1 cellular context compared by ENCODE assay signal in the genomic region with DNA sequence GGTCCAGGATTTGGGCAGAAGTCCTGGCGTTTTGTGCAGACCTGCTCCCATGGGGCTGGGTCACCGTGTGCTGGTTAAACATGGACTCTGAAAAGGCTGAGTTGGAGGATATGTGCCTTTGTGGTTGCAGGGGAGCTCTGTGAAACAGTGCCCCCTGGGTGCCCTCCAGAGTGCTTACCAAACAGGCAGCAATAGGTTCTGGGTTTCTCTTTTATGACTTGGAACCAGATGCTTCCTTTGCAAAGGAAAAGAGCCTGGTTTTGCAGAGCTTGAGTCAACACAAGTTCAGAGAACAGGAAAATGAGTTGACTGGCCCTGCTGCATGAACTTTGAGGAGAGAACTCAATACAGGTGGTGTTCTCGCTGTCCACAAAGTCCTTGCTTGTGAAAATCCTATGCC.
TF ChIP-seq lines count a peak whose summit lies in the region.

No MANE protein-coding gene starts in this region.

TF ChIP-seq in GM12878, 131 proteins besides CTCF, POLR2A, EP300 and RAD21:
- TF ChIP-seq SMAD1 (IDR thresholded peaks at IDR 0.05; ENCODE audit: low read depth, partially characterized antibody), result no peak
- TF ChIP-seq CBFB (IDR thresholded peaks at IDR 0.05; ENCODE audit: low read depth), result no peak
- TF ChIP-seq SREBF2 (IDR thresholded peaks at IDR 0.05; ENCODE audit: low read length), result no peak
- TF ChIP-seq ZNF24 (IDR thresholded peaks at IDR 0.05), result no peak
- TF ChIP-seq, protein P1, sequence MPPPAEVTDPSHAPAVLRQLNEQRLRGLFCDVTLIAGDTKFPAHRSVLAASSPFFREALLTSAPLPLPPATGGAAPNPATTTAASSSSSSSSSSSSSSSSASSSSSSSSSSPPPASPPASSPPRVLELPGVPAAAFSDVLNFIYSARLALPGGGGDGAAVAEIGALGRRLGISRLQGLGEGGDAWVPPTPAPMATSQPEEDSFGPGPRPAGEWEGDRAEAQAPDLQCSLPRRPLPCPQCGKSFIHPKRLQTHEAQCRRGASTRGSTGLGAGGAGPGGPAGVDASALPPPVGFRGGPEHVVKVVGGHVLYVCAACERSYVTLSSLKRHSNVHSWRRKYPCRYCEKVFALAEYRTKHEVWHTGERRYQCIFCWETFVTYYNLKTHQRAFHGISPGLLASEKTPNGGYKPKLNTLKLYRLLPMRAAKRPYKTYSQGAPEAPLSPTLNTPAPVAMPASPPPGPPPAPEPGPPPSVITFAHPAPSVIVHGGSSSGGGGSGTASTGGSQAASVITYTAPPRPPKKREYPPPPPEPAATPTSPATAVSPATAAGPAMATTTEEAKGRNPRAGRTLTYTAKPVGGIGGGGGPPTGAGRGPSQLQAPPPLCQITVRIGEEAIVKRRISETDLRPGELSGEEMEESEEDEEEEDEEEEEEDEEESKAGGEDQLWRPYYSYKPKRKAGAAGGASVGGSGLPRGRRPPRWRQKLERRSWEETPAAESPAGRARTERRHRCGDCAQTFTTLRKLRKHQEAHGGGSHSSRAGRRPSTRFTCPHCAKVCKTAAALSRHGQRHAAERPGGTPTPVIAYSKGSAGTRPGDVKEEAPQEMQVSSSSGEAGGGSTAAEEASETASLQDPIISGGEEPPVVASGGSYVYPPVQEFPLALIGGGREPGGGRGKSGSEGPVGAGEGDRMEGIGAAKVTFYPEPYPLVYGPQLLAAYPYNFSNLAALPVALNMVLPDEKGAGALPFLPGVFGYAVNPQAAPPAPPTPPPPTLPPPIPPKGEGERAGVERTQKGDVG (CRISPR knock-in tag; IDR thresholded peaks at IDR 0.05), result no peak
- TF ChIP-seq, protein P2, sequence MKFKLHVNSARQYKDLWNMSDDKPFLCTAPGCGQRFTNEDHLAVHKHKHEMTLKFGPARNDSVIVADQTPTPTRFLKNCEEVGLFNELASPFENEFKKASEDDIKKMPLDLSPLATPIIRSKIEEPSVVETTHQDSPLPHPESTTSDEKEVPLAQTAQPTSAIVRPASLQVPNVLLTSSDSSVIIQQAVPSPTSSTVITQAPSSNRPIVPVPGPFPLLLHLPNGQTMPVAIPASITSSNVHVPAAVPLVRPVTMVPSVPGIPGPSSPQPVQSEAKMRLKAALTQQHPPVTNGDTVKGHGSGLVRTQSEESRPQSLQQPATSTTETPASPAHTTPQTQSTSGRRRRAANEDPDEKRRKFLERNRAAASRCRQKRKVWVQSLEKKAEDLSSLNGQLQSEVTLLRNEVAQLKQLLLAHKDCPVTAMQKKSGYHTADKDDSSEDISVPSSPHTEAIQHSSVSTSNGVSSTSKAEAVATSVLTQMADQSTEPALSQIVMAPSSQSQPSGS (IDR thresholded peaks at IDR 0.05; ENCODE audit: low read length), result no peak
- no peak for TF ChIP-seq CEBPB (IDR thresholded peaks at IDR 0.05; ENCODE audit: borderline replicate concordance in 1 of 2, low read depth in 2 of 2, low read length in 2 of 2)
- TF ChIP-seq KAT2A (conservative IDR thresholded peaks at IDR 0.05; ENCODE audit: control insufficient read depth, low read depth, low read length), result no peak
- TF ChIP-seq KDM1A (IDR thresholded peaks at IDR 0.05; ENCODE audit: borderline replicate concordance), result no peak
- no peak for TF ChIP-seq ASH2L (IDR thresholded peaks at IDR 0.05; ENCODE audit: borderline replicate concordance, low read depth)
- TF ChIP-seq RBBP5 (conservative IDR thresholded peaks at IDR 0.05), result no peak
- no peak for TF ChIP-seq ZNF622 (IDR thresholded peaks at IDR 0.05)
- TF ChIP-seq SMC3 (IDR thresholded peaks at IDR 0.05; ENCODE audit: borderline replicate concordance, low read length), result no peak
- no peak for TF ChIP-seq POLR2AphosphoS5 (IDR thresholded peaks at IDR 0.05; ENCODE audit: low read length)
- TF ChIP-seq, protein P3, sequence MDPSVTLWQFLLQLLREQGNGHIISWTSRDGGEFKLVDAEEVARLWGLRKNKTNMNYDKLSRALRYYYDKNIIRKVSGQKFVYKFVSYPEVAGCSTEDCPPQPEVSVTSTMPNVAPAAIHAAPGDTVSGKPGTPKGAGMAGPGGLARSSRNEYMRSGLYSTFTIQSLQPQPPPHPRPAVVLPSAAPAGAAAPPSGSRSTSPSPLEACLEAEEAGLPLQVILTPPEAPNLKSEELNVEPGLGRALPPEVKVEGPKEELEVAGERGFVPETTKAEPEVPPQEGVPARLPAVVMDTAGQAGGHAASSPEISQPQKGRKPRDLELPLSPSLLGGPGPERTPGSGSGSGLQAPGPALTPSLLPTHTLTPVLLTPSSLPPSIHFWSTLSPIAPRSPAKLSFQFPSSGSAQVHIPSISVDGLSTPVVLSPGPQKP (IDR thresholded peaks at IDR 0.05; ENCODE audit: low read depth, low read length), result no peak
- TF ChIP-seq SIX5 (IDR thresholded peaks at IDR 0.05; ENCODE audit: low read depth, low read length, severe bottlenecking), result no peak
- TF ChIP-seq RB1 (IDR thresholded peaks at IDR 0.05; ENCODE audit: borderline replicate concordance), result no peak
- no peak for TF ChIP-seq FOXM1 (IDR thresholded peaks at IDR 0.05; ENCODE audit: low read depth, low read length)
- no peak for TF ChIP-seq NR2F1 (conservative IDR thresholded peaks at IDR 0.05)
- TF ChIP-seq, protein P4, sequence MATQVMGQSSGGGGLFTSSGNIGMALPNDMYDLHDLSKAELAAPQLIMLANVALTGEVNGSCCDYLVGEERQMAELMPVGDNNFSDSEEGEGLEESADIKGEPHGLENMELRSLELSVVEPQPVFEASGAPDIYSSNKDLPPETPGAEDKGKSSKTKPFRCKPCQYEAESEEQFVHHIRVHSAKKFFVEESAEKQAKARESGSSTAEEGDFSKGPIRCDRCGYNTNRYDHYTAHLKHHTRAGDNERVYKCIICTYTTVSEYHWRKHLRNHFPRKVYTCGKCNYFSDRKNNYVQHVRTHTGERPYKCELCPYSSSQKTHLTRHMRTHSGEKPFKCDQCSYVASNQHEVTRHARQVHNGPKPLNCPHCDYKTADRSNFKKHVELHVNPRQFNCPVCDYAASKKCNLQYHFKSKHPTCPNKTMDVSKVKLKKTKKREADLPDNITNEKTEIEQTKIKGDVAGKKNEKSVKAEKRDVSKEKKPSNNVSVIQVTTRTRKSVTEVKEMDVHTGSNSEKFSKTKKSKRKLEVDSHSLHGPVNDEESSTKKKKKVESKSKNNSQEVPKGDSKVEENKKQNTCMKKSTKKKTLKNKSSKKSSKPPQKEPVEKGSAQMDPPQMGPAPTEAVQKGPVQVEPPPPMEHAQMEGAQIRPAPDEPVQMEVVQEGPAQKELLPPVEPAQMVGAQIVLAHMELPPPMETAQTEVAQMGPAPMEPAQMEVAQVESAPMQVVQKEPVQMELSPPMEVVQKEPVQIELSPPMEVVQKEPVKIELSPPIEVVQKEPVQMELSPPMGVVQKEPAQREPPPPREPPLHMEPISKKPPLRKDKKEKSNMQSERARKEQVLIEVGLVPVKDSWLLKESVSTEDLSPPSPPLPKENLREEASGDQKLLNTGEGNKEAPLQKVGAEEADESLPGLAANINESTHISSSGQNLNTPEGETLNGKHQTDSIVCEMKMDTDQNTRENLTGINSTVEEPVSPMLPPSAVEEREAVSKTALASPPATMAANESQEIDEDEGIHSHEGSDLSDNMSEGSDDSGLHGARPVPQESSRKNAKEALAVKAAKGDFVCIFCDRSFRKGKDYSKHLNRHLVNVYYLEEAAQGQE (IDR thresholded peaks at IDR 0.05; ENCODE audit: low read depth, low read length), result no peak
